8 cellular contexts compared by ENCODE assay signal in genomic region chrX:41923257-41923924, GRCh38. TPM values are rescaled to one million over a fixed set of nuclear protein-coding genes. Genes with fewer than 3 reads are reported as not detected.
DNase-seq lines count a peak whose midpoint lies in the region; ATAC-seq and TF ChIP-seq lines count a peak whose summit lies in the region.

CASK (minus strand) TSS chrX:41923554; CDS start chrX:41922988, 566 bp downstream.

- no peaks in the 10 kb centered on the region for H3K9me2 ChIP-seq in DOHH2 (replicated peaks; ENCODE audit: control insufficient read depth, low read length)

- H4K20me1 ChIP-seq in DOHH2 (ENCODE audit: control insufficient read depth, insufficient read depth, low read depth, low read length), result no peaks in the 10 kb centered on the region

- no peaks in the 10 kb centered on the region for H3K36me3 ChIP-seq in DOHH2 (ENCODE audit: control insufficient read depth, low read length)
- H3K36me3 ChIP-seq in naive thymus-derived CD4-positive, alpha-beta T cell (ENCODE audit: control insufficient read depth in 2 of 3, insufficient read depth in 3 of 3, low read length in 3 of 3), result peaks cover 0 to 4% (median 0%) of the 10 kb centered on the region in 3 experiments

- peak within 1 kb of the TSS; percentile 90 for H3K27ac Mint-ChIP-seq in activated T-helper 1 cell treated with anti-CD3 and anti-CD28 coated beads, Interleukin-12 subunit alpha, Interleukin-12 subunit beta, Interleukin-2, Interleukin-4 antibody, amounts not matched to agents 30 ng/mL and 10 ng/mL and 1 ng/mL, durations not matched to agents 14 hours and 24 hours and 36 hours
- peak within 1 kb of the TSS; percentile 76 to 95 (median 91) for H3K27ac Mint-ChIP-seq in naive thymus-derived CD4-positive, alpha-beta T cell
- peak within 1 kb of the TSS; percentile 91 for H3K27ac Mint-ChIP-seq in stimulated activated effector memory CD8-positive, alpha-beta T cell treated with anti-CD3 and anti-CD28 coated beads, Interleukin-12 subunit alpha, Interleukin-12 subunit beta, amount 100 ng/mL, for 72 hours

- no peaks in the 10 kb centered on the region; the same call in 1 of the 2 replicates for H3K27me3 ChIP-seq in DOHH2 (ENCODE audit: control insufficient read depth, low read length)
- H3K27me3 ChIP-seq in naive thymus-derived CD4-positive, alpha-beta T cell (ENCODE audit: control insufficient read depth in 2 of 2, insufficient read depth in 2 of 2, low read length in 2 of 2), result no peaks in the 10 kb centered on the region

- intact Hi-C loops in activated T-helper 1 cell treated with anti-CD3 and anti-CD28 coated beads, Interleukin-12 subunit alpha, Interleukin-12 subunit beta, Interleukin-2, Interleukin-4 antibody, amounts not matched to agents 30 ng/mL and 10 ng/mL and 1 ng/mL, durations not matched to agents 14 hours and 24 hours and 36 hours (cut with micrococcal nuclease), result loop anchor here (2.0 to 10.0 kb wide), 8 partner anchors 169 to 1731 kb away; partner anchors contain the start of gene USP9X
- intact Hi-C loops in naive thymus-derived CD4-positive, alpha-beta T cell (cut with micrococcal nuclease), result loop anchor here (2.0 to 10.0 kb wide), 10 partner anchors 15 to 1631 kb away; partner anchors contain the start of gene DDX3X (in 1 of the 2)

- POLR2A ChIA-PET in naive thymus-derived CD4-positive, alpha-beta T cell (lab: Charles Lee), result interaction anchor here (0.9 to 2.0 kb wide), 4 partner anchors 11 to 1021 kb away, joined by 3 to 10 read pairs (median 3); no protein-coding TSS in a partner anchor

- no peaks in the 10 kb centered on the region for H3K9me3 Mint-ChIP-seq in activated T-helper 1 cell treated with anti-CD3 and anti-CD28 coated beads, Interleukin-12 subunit alpha, Interleukin-12 subunit beta, Interleukin-2, Interleukin-4 antibody, amounts not matched to agents 30 ng/mL and 10 ng/mL and 1 ng/mL, durations not matched to agents 14 hours and 24 hours and 36 hours
- H3K9me3 Mint-ChIP-seq in naive thymus-derived CD4-positive, alpha-beta T cell, result no peaks in the 10 kb centered on the region
- no peaks in the 10 kb centered on the region for H3K9me3 Mint-ChIP-seq in stimulated activated effector memory CD8-positive, alpha-beta T cell treated with anti-CD3 and anti-CD28 coated beads, Interleukin-12 subunit alpha, Interleukin-12 subunit beta, amount 100 ng/mL, for 72 hours

- no peak within 1 kb of the TSS for H3K27ac ChIP-seq in DOHH2 (ENCODE audit: low read depth, low read length)
- peak within 1 kb of the TSS; percentile 70 for H3K27ac ChIP-seq in naive thymus-derived CD4-positive, alpha-beta T cell (ENCODE audit: low read depth, low read length)

- peak; percentile 87 for DNase-seq in H4 (ENCODE audit: low spot score)
- DNase-seq in LNCaP clone FGC (ENCODE audit: low read depth), result peak; percentile 60
- peak; percentile 91 for DNase-seq in RPMI7951 (ENCODE audit: low read depth)
- DNase-seq in activated T-helper 1 cell treated with anti-CD3 and anti-CD28 coated beads, Interleukin-12 subunit alpha, Interleukin-12 subunit beta, Interleukin-2, Interleukin-4 antibody, amounts not matched to agents 30 ng/mL and 10 ng/mL and 1 ng/mL, durations not matched to agents 14 hours and 24 hours and 36 hours (ENCODE audit: low spot score), result peak; percentile 88
- DNase-seq in fibroblast of gingiva (ENCODE audit: low read depth), result peak; percentile 93
- peak; percentile 74 to 91 (median 84) for DNase-seq in naive thymus-derived CD4-positive, alpha-beta T cell
- DNase-seq in stimulated activated effector memory CD8-positive, alpha-beta T cell treated with anti-CD3 and anti-CD28 coated beads, Interleukin-12 subunit alpha, Interleukin-12 subunit beta, amount 100 ng/mL, for 72 hours (ENCODE audit: low spot score in 2 of 2), result peak; percentile 76 to 91

- H3K4me1 ChIP-seq in DOHH2 (ENCODE audit: control insufficient read depth, low read length), result peaks cover 29% of the 10 kb centered on the region
- H3K4me1 ChIP-seq in naive thymus-derived CD4-positive, alpha-beta T cell (ENCODE audit: control insufficient read depth in 2 of 2, insufficient read depth in 2 of 2, low read length in 2 of 2), result peaks cover 5% of the 10 kb centered on the region in 2 donors

- TF ChIP-seq CTCF in DOHH2 (IDR thresholded peaks at IDR 0.05; ENCODE audit: low read depth, low read length, poor library complexity, severe bottlenecking) (no peak), LNCaP clone FGC (IDR thresholded peaks at IDR 0.05; ENCODE audit: control insufficient read depth, extremely low read depth, insufficient read depth) (0 out of 2 replicates have a peak, but pooled peaks have one; percentile 16)

- H3K4me2 ChIP-seq in DOHH2 (ENCODE audit: low read length), result peak within 1 kb of the TSS; percentile 95

- peak; percentile 92 for ATAC-seq in naive thymus-derived CD4-positive, alpha-beta T cell
- ATAC-seq in stimulated activated effector memory CD8-positive, alpha-beta T cell treated with anti-CD3 and anti-CD28 coated beads, Interleukin-12 subunit alpha, Interleukin-12 subunit beta, amount 100 ng/mL, for 72 hours, result peak; percentile 83

- H3K4me3 ChIP-seq in DOHH2 (ENCODE audit: low read length), result peak within 1 kb of the TSS; percentile 75
- peak within 1 kb of the TSS; percentile 69 for H3K4me3 ChIP-seq in LNCaP clone FGC (ENCODE audit: low read depth, low read length)
- peak within 1 kb of the TSS; percentile 78 for H3K4me3 ChIP-seq in naive thymus-derived CD4-positive, alpha-beta T cell (ENCODE audit: low read length)

- CTCF ChIA-PET in naive thymus-derived CD4-positive, alpha-beta T cell (lab: Charles Lee), result no interaction called here

- H3K36me3 Mint-ChIP-seq in activated T-helper 1 cell treated with anti-CD3 and anti-CD28 coated beads, Interleukin-12 subunit alpha, Interleukin-12 subunit beta, Interleukin-2, Interleukin-4 antibody, amounts not matched to agents 30 ng/mL and 10 ng/mL and 1 ng/mL, durations not matched to agents 14 hours and 24 hours and 36 hours (ENCODE audit: low read depth), result no peaks in the 10 kb centered on the region
- peaks cover 0 to 4% (median 0%) of the 10 kb centered on the region in 5 donors for H3K36me3 Mint-ChIP-seq in naive thymus-derived CD4-positive, alpha-beta T cell
- H3K36me3 Mint-ChIP-seq in stimulated activated effector memory CD8-positive, alpha-beta T cell treated with anti-CD3 and anti-CD28 coated beads, Interleukin-12 subunit alpha, Interleukin-12 subunit beta, amount 100 ng/mL, for 72 hours, result peaks cover 12% of the 10 kb centered on the region

- H3K4me3 Mint-ChIP-seq in activated T-helper 1 cell treated with anti-CD3 and anti-CD28 coated beads, Interleukin-12 subunit alpha, Interleukin-12 subunit beta, Interleukin-2, Interleukin-4 antibody, amounts not matched to agents 30 ng/mL and 10 ng/mL and 1 ng/mL, durations not matched to agents 14 hours and 24 hours and 36 hours, result peak within 1 kb of the TSS; percentile 95
- H3K4me3 Mint-ChIP-seq in naive thymus-derived CD4-positive, alpha-beta T cell, result peak within 1 kb of the TSS; percentile 91 to 99 (median 92)
- peak within 1 kb of the TSS; percentile 92 for H3K4me3 Mint-ChIP-seq in stimulated activated effector memory CD8-positive, alpha-beta T cell treated with anti-CD3 and anti-CD28 coated beads, Interleukin-12 subunit alpha, Interleukin-12 subunit beta, amount 100 ng/mL, for 72 hours

- H3K79me2 ChIP-seq in DOHH2 (ENCODE audit: control insufficient read depth, low read length), result peaks cover 41% of the 10 kb centered on the region

- peaks cover 5% of the 10 kb centered on the region for H3K27me3 Mint-ChIP-seq in activated T-helper 1 cell treated with anti-CD3 and anti-CD28 coated beads, Interleukin-12 subunit alpha, Interleukin-12 subunit beta, Interleukin-2, Interleukin-4 antibody, amounts not matched to agents 30 ng/mL and 10 ng/mL and 1 ng/mL, durations not matched to agents 14 hours and 24 hours and 36 hours (ENCODE audit: insufficient read depth)
- peaks cover 0 to 2% (median 0%) of the 10 kb centered on the region in 5 donors for H3K27me3 Mint-ChIP-seq in naive thymus-derived CD4-positive, alpha-beta T cell

- peaks cover 33% of the 10 kb centered on the region for H3K4me1 Mint-ChIP-seq in activated T-helper 1 cell treated with anti-CD3 and anti-CD28 coated beads, Interleukin-12 subunit alpha, Interleukin-12 subunit beta, Interleukin-2, Interleukin-4 antibody, amounts not matched to agents 30 ng/mL and 10 ng/mL and 1 ng/mL, durations not matched to agents 14 hours and 24 hours and 36 hours (ENCODE audit: low read depth)
- peaks cover 6 to 40% (median 29%) of the 10 kb centered on the region in 7 donors for H3K4me1 Mint-ChIP-seq in naive thymus-derived CD4-positive, alpha-beta T cell
- H3K4me1 Mint-ChIP-seq in stimulated activated effector memory CD8-positive, alpha-beta T cell treated with anti-CD3 and anti-CD28 coated beads, Interleukin-12 subunit alpha, Interleukin-12 subunit beta, amount 100 ng/mL, for 72 hours, result peaks cover 11% of the 10 kb centered on the region

- H3K9me3 ChIP-seq in DOHH2 (ENCODE audit: control insufficient read depth, insufficient read depth, low read length), result no peaks in the 10 kb centered on the region
- no peaks in the 10 kb centered on the region for H3K9me3 ChIP-seq in naive thymus-derived CD4-positive, alpha-beta T cell (ENCODE audit: control insufficient read depth in 2 of 3, low read length in 3 of 3)

- H3F3A ChIP-seq in DOHH2 (ENCODE audit: control insufficient read depth, insufficient read depth), result no peaks in the 10 kb centered on the region

RNA-seq across cellular contexts. Expression of gene CASK, which starts in this region (rescaled TPM):
- 19.8 and 21.7 TPM in 2 replicates for total RNA-seq in H4 (2014; rRNA removed; shearing (Covaris generic))
- 21.9 and 22.8 TPM in 2 replicates for total RNA-seq in RPMI7951 (2014; rRNA removed; shearing (Covaris generic))
- total RNA-seq in activated T-helper 1 cell treated with anti-CD3 and anti-CD28 coated beads, Interleukin-12 subunit alpha, Interleukin-12 subunit beta, Interleukin-2, Interleukin-4 antibody, amounts not matched to agents 30 ng/mL and 10 ng/mL and 1 ng/mL, durations not matched to agents 14 hours and 24 hours and 36 hours, result 17.4 and 30.5 TPM in 2 replicates
- total RNA-seq in naive thymus-derived CD4-positive, alpha-beta T cell, result 10 to 100 TPM; 31.5 to 72.4 (median 65.0) TPM
- polyA plus RNA-seq in naive thymus-derived CD4-positive, alpha-beta T cell, result 1 to 10 TPM; 5.6 to 6.1 TPM
